ENCODE assay signal across 24 cellular contexts in the genomic region with DNA sequence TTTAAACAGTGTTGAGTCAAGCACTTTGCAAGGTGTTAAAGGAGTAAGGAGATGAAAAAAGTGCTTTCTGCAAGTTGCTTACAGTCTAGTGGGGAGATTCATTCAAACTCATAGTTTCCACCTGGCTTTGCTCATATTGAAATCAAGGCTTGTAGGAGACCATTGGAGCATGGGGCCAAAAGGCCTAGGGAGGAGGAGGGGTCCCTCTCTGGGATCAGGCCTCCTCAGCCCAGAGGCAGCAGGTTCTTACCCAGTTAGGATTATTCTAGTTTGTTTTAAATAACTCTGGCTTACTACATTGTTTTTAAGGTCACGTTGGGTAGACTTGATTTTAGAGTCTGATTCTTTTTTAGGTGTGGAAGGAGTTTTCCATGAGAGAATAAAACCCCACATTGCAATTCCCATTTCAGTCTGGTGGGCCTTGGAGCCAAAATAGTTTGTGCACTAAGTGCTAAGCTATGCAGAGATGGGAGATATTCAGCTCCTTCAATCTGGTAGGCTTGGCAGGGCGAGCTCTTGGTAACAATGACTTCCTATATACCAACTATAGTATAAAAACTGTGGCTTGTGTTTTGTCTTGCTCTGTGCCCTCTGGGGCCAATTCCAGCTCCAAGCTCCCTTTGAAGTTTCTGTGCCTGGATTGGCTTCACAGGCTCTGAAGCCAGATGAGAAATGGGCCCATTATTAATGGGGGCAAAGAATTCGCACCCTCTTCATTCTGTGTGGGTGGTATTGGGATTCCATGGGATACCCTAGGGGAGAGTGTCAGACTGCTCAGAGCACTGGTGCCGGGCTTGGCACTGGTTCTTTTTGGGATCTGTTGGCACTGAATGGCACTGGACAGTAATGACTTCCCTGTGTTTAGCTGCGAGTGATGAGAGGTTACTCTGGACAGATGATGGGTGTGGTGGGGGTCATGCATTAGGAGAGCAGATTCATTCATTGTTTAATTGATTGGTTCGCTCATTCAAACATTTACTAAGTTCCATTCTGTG.
"Had no signal": no experiment of that assay in that cellular context is flagged by ENCODE, and none has a peak within 500 bp of the region (broad histone marks: within the 10 kb centered on the region; RNA-seq: fewer than 3 reads in every experiment).

No MANE protein-coding gene starts in this region.

- H3K27ac ChIP-seq: colonic mucosa, esophagus muscularis mucosa, foreskin keratinocyte, gastroesophageal sphincter, heart left ventricle, hepatocyte, lower lobe of right lung, neural progenitor cell, prostate gland, right atrium auricular region, sigmoid colon, spleen, testis, tibial artery, upper lobe of left lung had no signal

- DNase-seq: colonic mucosa; effector CD8-positive, alpha-beta T cell; foreskin keratinocyte; heart left ventricle; left cardiac atrium; left ventricle myocardium superior; lower lobe of right lung; naive thymus-derived CD8-positive, alpha-beta T cell; sigmoid colon; spleen; stimulated activated CD4-positive, alpha-beta T cell treated with anti-CD3 and anti-CD28 coated beads, Interleukin-4, amount 100 ng/mL, for 4 hours; stimulated activated naive CD8-positive, alpha-beta T cell treated with anti-CD3 and anti-CD28 coated beads, Interleukin-15, Interleukin-2, amounts not matched to agents 100 U/mL and 50 U/mL, for 24 hours; testis; upper lobe of left lung had no signal

- H3K4me3 ChIP-seq: colonic mucosa, esophagus muscularis mucosa, gastroesophageal sphincter, heart left ventricle, hepatocyte, lower lobe of right lung, neural progenitor cell, prostate gland, right atrium auricular region, sigmoid colon, skin epidermis, spleen, testis, tibial artery, upper lobe of left lung had no signal

- H3K9me3 Mint-ChIP-seq: dendritic cell treated with granulocyte-macrophage colony-stimulating factor and Interleukin-4, amounts not matched to agents 40 ng/mL and 50 ng/mL, for 4 days; naive thymus-derived CD8-positive, alpha-beta T cell; neural progenitor cell had no signal

- H3K9me3 ChIP-seq: colonic mucosa, esophagus muscularis mucosa, gastroesophageal sphincter, heart left ventricle, lower lobe of right lung, prostate gland, right atrium auricular region, sigmoid colon, spleen, testis, tibial artery, upper lobe of left lung had no signal

- ATAC-seq: foreskin keratinocyte; gastroesophageal sphincter; heart left ventricle; left ventricle myocardium superior; lower lobe of right lung; naive thymus-derived CD8-positive, alpha-beta T cell; stimulated activated memory B cell treated with anti-CD40 and anti-IgM and Interleukin-4, amounts not matched to agents 10 μg/mL and 1 μg/mL and 100 μg/mL, for 72 hours; stimulated activated naive CD8-positive, alpha-beta T cell treated with anti-CD3 and anti-CD28 coated beads, Interleukin-15, Interleukin-2, amounts not matched to agents 100 U/mL and 50 U/mL, for 24 hours had no signal

- H3K27ac Mint-ChIP-seq: dendritic cell treated with granulocyte-macrophage colony-stimulating factor and Interleukin-4, amounts not matched to agents 40 ng/mL and 50 ng/mL, for 4 days; naive thymus-derived CD8-positive, alpha-beta T cell; neural progenitor cell; stimulated activated memory B cell treated with anti-CD40 and anti-IgM and Interleukin-4, amounts not matched to agents 10 μg/mL and 1 μg/mL and 100 μg/mL, for 72 hours had no signal

- H3K27me3 ChIP-seq: colonic mucosa, esophagus muscularis mucosa, foreskin keratinocyte, gastroesophageal sphincter, heart left ventricle, hepatocyte, neural progenitor cell, right atrium auricular region, sigmoid colon, testis, upper lobe of left lung had no signal

- H3K4me3 Mint-ChIP-seq: dendritic cell treated with granulocyte-macrophage colony-stimulating factor and Interleukin-4, amounts not matched to agents 40 ng/mL and 50 ng/mL, for 4 days; naive thymus-derived CD8-positive, alpha-beta T cell; neural progenitor cell; stimulated activated memory B cell treated with anti-CD40 and anti-IgM and Interleukin-4, amounts not matched to agents 10 μg/mL and 1 μg/mL and 100 μg/mL, for 72 hours had no signal

- H3K36me3 Mint-ChIP-seq: naive thymus-derived CD8-positive, alpha-beta T cell; neural progenitor cell; stimulated activated memory B cell treated with anti-CD40 and anti-IgM and Interleukin-4, amounts not matched to agents 10 μg/mL and 1 μg/mL and 100 μg/mL, for 72 hours had no signal

- H3K4me1 Mint-ChIP-seq: naive thymus-derived CD8-positive, alpha-beta T cell; stimulated activated memory B cell treated with anti-CD40 and anti-IgM and Interleukin-4, amounts not matched to agents 10 μg/mL and 1 μg/mL and 100 μg/mL, for 72 hours had no signal

- H3K36me3 ChIP-seq: colonic mucosa, esophagus muscularis mucosa, gastroesophageal sphincter, heart left ventricle, lower lobe of right lung, neural progenitor cell, prostate gland, right atrium auricular region, sigmoid colon, spleen, tibial artery, upper lobe of left lung had no signal

- H3K4me1 ChIP-seq: colonic mucosa, esophagus muscularis mucosa, foreskin keratinocyte, gastroesophageal sphincter, heart left ventricle, lower lobe of right lung, prostate gland, right atrium auricular region, sigmoid colon, spleen, testis, tibial artery, upper lobe of left lung had no signal
